17 cellular contexts compared by ENCODE assay signal in the genomic region with DNA sequence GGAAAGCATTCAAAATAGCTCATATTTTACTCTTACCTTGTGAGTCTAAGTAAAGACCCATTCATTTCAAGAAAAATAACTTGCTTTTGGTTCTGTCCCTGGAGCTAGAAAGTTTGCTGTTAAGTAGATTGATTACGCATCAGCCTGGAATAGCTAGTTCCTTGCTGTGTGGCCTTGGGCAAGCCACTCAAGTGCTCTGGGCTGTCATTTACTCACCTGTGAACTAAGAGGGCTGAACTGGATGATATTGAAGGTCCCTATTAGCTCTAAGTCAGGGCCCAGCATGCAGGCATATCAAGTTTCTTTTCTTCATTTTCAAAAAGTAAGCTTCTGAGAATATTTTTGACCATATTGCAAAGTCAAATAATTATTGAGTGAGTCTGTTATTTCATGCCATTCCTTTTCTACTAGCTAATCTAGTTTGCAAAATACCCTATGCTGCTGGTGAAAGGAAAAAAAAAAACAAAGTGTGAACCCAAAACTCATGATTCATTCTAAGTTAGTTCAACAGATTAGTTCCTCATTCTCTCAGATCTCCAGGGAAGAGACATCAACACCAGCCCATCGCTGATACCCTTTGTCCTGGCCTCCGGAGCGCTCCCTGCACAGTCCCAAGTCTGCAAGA.
DNase-seq lines count a peak whose midpoint lies in the region; FAIRE-seq and TF ChIP-seq lines count a peak whose summit lies in the region.
"Had no signal": no experiment of that assay in that cellular context is flagged by ENCODE, and none has a peak within 500 bp of the region (broad histone marks: within the 10 kb centered on the region; RNA-seq: fewer than 3 reads in every experiment).

No MANE protein-coding gene starts in this region.

- peaks cover 5% of the 10 kb centered on the region for H3K4me1 Mint-ChIP-seq in astrocyte (ENCODE audit: low read depth, unreplicated experiment)
- no peaks in the 10 kb centered on the region for H3K4me1 Mint-ChIP-seq in activated T-helper 1 cell treated with anti-CD3 and anti-CD28 coated beads, Interleukin-12 subunit alpha, Interleukin-12 subunit beta, Interleukin-2, Interleukin-4 antibody, amounts not matched to agents 30 ng/mL and 10 ng/mL and 1 ng/mL, durations not matched to agents 14 hours and 24 hours and 36 hours (ENCODE audit: low read depth)
- H3K4me1 Mint-ChIP-seq: B cell had no signal

- H3K27me3 Mint-ChIP-seq in astrocyte (ENCODE audit: low read depth, unreplicated experiment), result no peaks in the 10 kb centered on the region
- H3K27me3 Mint-ChIP-seq in activated T-helper 1 cell treated with anti-CD3 and anti-CD28 coated beads, Interleukin-12 subunit alpha, Interleukin-12 subunit beta, Interleukin-2, Interleukin-4 antibody, amounts not matched to agents 30 ng/mL and 10 ng/mL and 1 ng/mL, durations not matched to agents 14 hours and 24 hours and 36 hours (ENCODE audit: insufficient read depth), result peaks cover 2% of the 10 kb centered on the region
- H3K27me3 Mint-ChIP-seq: B cell had no signal

- peaks cover 7% of the 10 kb centered on the region for H3K4me1 ChIP-seq in astrocyte (ENCODE audit: insufficient read depth, low read length)
- H3K4me1 ChIP-seq: testis had no signal

- H3K4me3 ChIP-seq in AG04449 (ENCODE audit: low read depth, low read length), result no peak overlapping the region
- no peak overlapping the region for H3K4me3 ChIP-seq in astrocyte (ENCODE audit: insufficient read depth, low read depth, low read length)
- H3K4me3 ChIP-seq: esophagus muscularis mucosa, testis had no signal

- peak overlapping the region; percentile 50 for H3K27ac Mint-ChIP-seq in astrocyte (ENCODE audit: unreplicated experiment)
- no peak overlapping the region for H3K27ac Mint-ChIP-seq in activated T-helper 1 cell treated with anti-CD3 and anti-CD28 coated beads, Interleukin-12 subunit alpha, Interleukin-12 subunit beta, Interleukin-2, Interleukin-4 antibody, amounts not matched to agents 30 ng/mL and 10 ng/mL and 1 ng/mL, durations not matched to agents 14 hours and 24 hours and 36 hours
- H3K27ac Mint-ChIP-seq: activated CD8-positive, alpha-beta T cell treated with anti-CD3 and anti-CD28 coated beads, Interleukin-2, amount 10 ng/mL, durations not matched to agents 7 days and 5 days; B cell had no signal

- H2AFZ ChIP-seq in astrocyte (ENCODE audit: low read depth, low read length), result no peak overlapping the region

- no peak overlapping the region for H3K9ac ChIP-seq in astrocyte (ENCODE audit: low read length)

- peak overlapping the region; percentile 60 for H3K4me2 ChIP-seq in astrocyte (ENCODE audit: low read length)

- intact Hi-C loops in activated T-helper 1 cell treated with anti-CD3 and anti-CD28 coated beads, Interleukin-12 subunit alpha, Interleukin-12 subunit beta, Interleukin-2, Interleukin-4 antibody, amounts not matched to agents 30 ng/mL and 10 ng/mL and 1 ng/mL, durations not matched to agents 14 hours and 24 hours and 36 hours (cut with micrococcal nuclease), result loop anchor here (5.0 kb wide), 1 partner anchor 460 kb away; no protein-coding TSS in a partner anchor

- no peaks in the 10 kb centered on the region for H3K27me3 ChIP-seq in astrocyte (ENCODE audit: insufficient read depth, low read length)
- H3K27me3 ChIP-seq: esophagus muscularis mucosa, testis had no signal

- CTCF ChIA-PET in AG04449 (lab: Yijun Ruan, JAX), result interaction anchor here (1.1 to 4.5 kb wide), 6 partner anchors 73 to 755 kb away, joined by 3 to 83 read pairs (median 5); no protein-coding TSS in a partner anchor

- no peaks in the 10 kb centered on the region for H3K79me2 ChIP-seq in astrocyte (ENCODE audit: insufficient read depth, low read length)

- H3K4me3 Mint-ChIP-seq in astrocyte (ENCODE audit: unreplicated experiment), result no peak overlapping the region
- H3K4me3 Mint-ChIP-seq in activated T-helper 1 cell treated with anti-CD3 and anti-CD28 coated beads, Interleukin-12 subunit alpha, Interleukin-12 subunit beta, Interleukin-2, Interleukin-4 antibody, amounts not matched to agents 30 ng/mL and 10 ng/mL and 1 ng/mL, durations not matched to agents 14 hours and 24 hours and 36 hours, result no peak overlapping the region
- H3K4me3 Mint-ChIP-seq: activated CD8-positive, alpha-beta T cell treated with anti-CD3 and anti-CD28 coated beads, Interleukin-2, amount 10 ng/mL, durations not matched to agents 7 days and 5 days; B cell had no signal

- H4K20me1 ChIP-seq in astrocyte (ENCODE audit: insufficient read depth, low read length), result no peaks in the 10 kb centered on the region

- POLR2A ChIA-PET in AG04449 (lab: Yijun Ruan, JAX), result interaction anchor here (0.6 kb wide), 2 partner anchors 99 to 754 kb away, joined by 3 read pairs; no protein-coding TSS in a partner anchor

- H3K36me3 ChIP-seq in astrocyte (ENCODE audit: insufficient read depth, low read length), result no peaks in the 10 kb centered on the region
- H3K36me3 ChIP-seq: esophagus muscularis mucosa had no signal

- DNase-seq in AG04449 (ENCODE audit: low read depth, low spot score) (peak; percentile 49), HS-5 (ENCODE audit: low read depth) (peak; percentile 64), astrocyte (ENCODE audit: low read depth) (peak; percentile 65), hepatic stellate cell (ENCODE audit: low spot score) (peak; percentile 36), substantia nigra (lab: John Stamatoyannopoulos, UW) (no peak), NCI-H1092 treated with DMSO at 0.1 percent for 48 hours (lab: John Stamatoyannopoulos, UW) (no peak)
- no peak for DNase-seq in activated T-helper 1 cell treated with anti-CD3 and anti-CD28 coated beads, Interleukin-12 subunit alpha, Interleukin-12 subunit beta, Interleukin-2, Interleukin-4 antibody, amounts not matched to agents 30 ng/mL and 10 ng/mL and 1 ng/mL, durations not matched to agents 14 hours and 24 hours and 36 hours (ENCODE audit: low spot score)
- no peak for DNase-seq in activated effector memory CD4-positive, alpha-beta T cell treated with Interleukin-2 at 50 U/mL for 16 hours
- DNase-seq: activated CD8-positive, alpha-beta T cell treated with anti-CD3 and anti-CD28 coated beads, Interleukin-2, amount 10 ng/mL, durations not matched to agents 7 days and 5 days; activated naive CD4-positive, alpha-beta T cell; DMS53; NCI-H1436; NCI-H510A; occipital lobe; testis had no signal

- H3K27ac ChIP-seq in astrocyte (ENCODE audit: low read depth, low read length) (peak overlapping the region; percentile 59), substantia nigra (ENCODE audit: low read depth, low read length, poor library complexity, severe bottlenecking) (no peak overlapping the region)
- H3K27ac ChIP-seq: esophagus muscularis mucosa, testis had no signal

- peaks cover 1% of the 10 kb centered on the region for H3K9me3 Mint-ChIP-seq in astrocyte (ENCODE audit: unreplicated experiment)
- no peaks in the 10 kb centered on the region for H3K9me3 Mint-ChIP-seq in activated T-helper 1 cell treated with anti-CD3 and anti-CD28 coated beads, Interleukin-12 subunit alpha, Interleukin-12 subunit beta, Interleukin-2, Interleukin-4 antibody, amounts not matched to agents 30 ng/mL and 10 ng/mL and 1 ng/mL, durations not matched to agents 14 hours and 24 hours and 36 hours

- no peaks in the 10 kb centered on the region for H3K9me3 ChIP-seq in astrocyte (ENCODE audit: insufficient read depth, low read depth, low read length)
- H3K9me3 ChIP-seq: esophagus muscularis mucosa, testis had no signal

- FAIRE-seq in astrocyte (lab: Jason Lieb, UNC), result peak; percentile 83

- H3K36me3 Mint-ChIP-seq in astrocyte (ENCODE audit: low read depth, unreplicated experiment), result no peaks in the 10 kb centered on the region
- no peaks in the 10 kb centered on the region for H3K36me3 Mint-ChIP-seq in activated T-helper 1 cell treated with anti-CD3 and anti-CD28 coated beads, Interleukin-12 subunit alpha, Interleukin-12 subunit beta, Interleukin-2, Interleukin-4 antibody, amounts not matched to agents 30 ng/mL and 10 ng/mL and 1 ng/mL, durations not matched to agents 14 hours and 24 hours and 36 hours (ENCODE audit: low read depth)

- no peak for TF ChIP-seq CTCF in AG04449 (IDR thresholded peaks at IDR 0.05; ENCODE audit: insufficient read depth, low read length, missing control alignments)
- TF ChIP-seq CTCF in astrocyte (IDR thresholded peaks at IDR 0.05; ENCODE audit: insufficient read depth, low read depth, low read length), result no peak

Comparison
In these comparisons a context has a peak if more than half of its experiments do, and no peak if none do; other contexts are left out.
1. DNase-seq: peak in AG04449 (single experiment), HS-5 (single experiment), astrocyte (single experiment) and hepatic stellate cell (single experiment); none in activated T-helper 1 cell treated with anti-CD3 and anti-CD28 coated beads, Interleukin-12 subunit alpha, Interleukin-12 subunit beta, Interleukin-2, Interleukin-4 antibody, amounts not matched to agents 30 ng/mL and 10 ng/mL and 1 ng/mL, durations not matched to agents 14 hours and 24 hours and 36 hours (single experiment), substantia nigra (0 of 49), NCI-H1092 treated with DMSO at 0.1 percent for 48 hours (single experiment) and activated effector memory CD4-positive, alpha-beta T cell treated with Interleukin-2 at 50 U/mL for 16 hours (single experiment).